Comparison of ENCODE assay signal across 20 cellular contexts in genomic region chr22:48306785-48307570, GRCh38.
"Had no signal": no experiment of that assay in that cellular context is flagged by ENCODE, and none has a peak within 500 bp of the region (broad histone marks: within the 10 kb centered on the region; RNA-seq: fewer than 3 reads in every experiment).

No MANE protein-coding gene starts in this region.

- H3K27me3 ChIP-seq: colonic mucosa, neutrophil, pancreas, right lobe of liver, tibial nerve, upper lobe of right lung, uterus had no signal

- H3K9me3 ChIP-seq: colonic mucosa, neutrophil, pancreas, upper lobe of right lung, uterus had no signal

- H3K36me3 ChIP-seq: colonic mucosa, neutrophil, pancreas, right lobe of liver, thoracic aorta, tibial nerve, upper lobe of right lung, uterus had no signal

- H3K4me3 ChIP-seq: colonic mucosa, dorsolateral prefrontal cortex, pancreas, right lobe of liver, thoracic aorta, tibial nerve, upper lobe of right lung, uterus had no signal

- ATAC-seq: naive thymus-derived CD8-positive, alpha-beta T cell; pancreas; right lobe of liver; stimulated activated naive B cell treated with anti-CD40 and anti-IgM and Interleukin-4, amounts not matched to agents 10 μg/mL and 1 μg/mL and 100 μg/mL, for 72 hours; upper lobe of right lung had no signal

- H3K4me1 ChIP-seq: colonic mucosa, pancreas, right lobe of liver, tibial nerve, upper lobe of right lung, uterus had no signal

- DNase-seq: dorsolateral prefrontal cortex; effector CD4-positive, alpha-beta T cell; kidney glomerular epithelial cell; mammary epithelial cell; mesendoderm; naive thymus-derived CD8-positive, alpha-beta T cell; nephron progenitor cell; pancreas; retina; right lobe of liver; small intestine; stimulated activated CD4-positive, alpha-beta T cell treated with anti-CD3 and anti-CD28 coated beads, Interleukin-15, amount 100 ng/mL, for 24 hours; stimulated activated CD4-positive, alpha-beta T cell treated with anti-CD3 and anti-CD28 coated beads, Interleukin-2, amount 100 ng/mL, for 48 hours; stimulated activated naive B cell treated with anti-CD40 and anti-IgM and Interleukin-4, amounts not matched to agents 10 μg/mL and 1 μg/mL and 100 μg/mL, for 72 hours; upper lobe of right lung; uterus had no signal

- H3K27ac ChIP-seq: colonic mucosa, dorsolateral prefrontal cortex, neutrophil, pancreas, right lobe of liver, thoracic aorta, tibial nerve, upper lobe of right lung, uterus had no signal
